ENCODE assay signal across 2 cellular contexts in the genomic region with DNA sequence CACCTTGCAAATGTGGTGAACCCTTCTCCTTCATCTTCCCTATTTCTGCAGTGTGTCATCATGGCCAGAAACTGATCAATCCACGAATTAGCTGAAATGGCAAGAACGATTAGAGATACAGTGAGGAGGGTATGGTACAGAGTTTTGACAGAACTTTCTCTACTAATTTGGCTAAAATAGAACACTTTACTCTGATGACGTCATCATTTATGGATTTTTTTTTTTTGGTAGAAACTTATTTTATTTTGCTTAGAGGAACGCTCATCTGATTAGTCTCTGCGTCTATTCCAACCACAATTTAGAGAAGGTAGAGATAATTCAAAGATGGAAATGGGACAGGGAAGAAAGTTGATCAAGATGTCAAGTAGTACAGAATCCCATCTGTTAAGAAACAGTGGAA.
TF ChIP-seq lines count a peak whose summit lies in the region.
"Not testable (repeated sequence)": the region's sequence is repeated elsewhere in the genome, so short reads cannot be mapped to it uniquely, and the experiment has no call there.

No MANE protein-coding gene starts in this region.

TF ChIP-seq in K562, 482 proteins besides CTCF, POLR2A, EP300 and RAD21:
- 0 out of 2 replicates have a peak, but pooled peaks have one; percentile 17 for TF ChIP-seq JUND (IDR thresholded peaks at IDR 0.05; ENCODE audit: borderline replicate concordance, low read depth, low read length)
- TF ChIP-seq JUND (tag; IDR thresholded peaks at IDR 0.05; ENCODE audit: borderline replicate concordance, low read depth, low read length), result peak; percentile 29; the same call in 1 of the 3 replicates
- TF ChIP-seq, protein P1, sequence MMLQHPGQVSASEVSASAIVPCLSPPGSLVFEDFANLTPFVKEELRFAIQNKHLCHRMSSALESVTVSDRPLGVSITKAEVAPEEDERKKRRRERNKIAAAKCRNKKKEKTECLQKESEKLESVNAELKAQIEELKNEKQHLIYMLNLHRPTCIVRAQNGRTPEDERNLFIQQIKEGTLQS (IDR thresholded peaks at IDR 0.05), result peak; percentile 36; the same call in 1 of the 2 replicates
- TF ChIP-seq, protein P1 (CRISPR knock-in tag; conservative IDR thresholded peaks at IDR 0.05), result not testable (repeated sequence)

TF ChIP-seq in HepG2, 621 proteins besides CTCF, POLR2A, EP300 and RAD21:
- TF ChIP-seq ATF7 (IDR thresholded peaks at IDR 0.05) (peak; percentile 85), CREB1 (IDR thresholded peaks at IDR 0.05) (peak; percentile 83)
- not testable (repeated sequence) for TF ChIP-seq ATF7, CREB1 (CRISPR knock-in tag; IDR thresholded peaks at IDR 0.05)
